2 cellular contexts compared by ENCODE assay signal in genomic region chr16:85520853-85521736, GRCh38.
TF ChIP-seq lines count a peak whose summit lies in the region.

No MANE protein-coding gene starts in this region.

TF ChIP-seq in Ishikawa, 13 proteins besides CTCF, POLR2A, EP300 and RAD21 (continued from another document):
- TF ChIP-seq USF1 (IDR thresholded peaks at IDR 0.05) (peak; percentile 49; the same call in 1 of the 2 replicates), FOXM1 (IDR thresholded peaks at IDR 0.05; ENCODE audit: borderline replicate concordance, low read depth) (no peak), TCF12 (IDR thresholded peaks at IDR 0.05; ENCODE audit: low read depth) (peak; percentile 95), REST (IDR thresholded peaks at IDR 0.05; ENCODE audit: low read depth) (no peak)

TF ChIP-seq in H1, 55 proteins besides CTCF, POLR2A, EP300 and RAD21 (continued from another document):
- TF ChIP-seq GTF2F1 (IDR thresholded peaks at IDR 0.05; ENCODE audit: borderline replicate concordance, low read depth, low read length) (no peak), MAFK (IDR thresholded peaks at IDR 0.05; ENCODE audit: low read depth, low read length) (no peak), FOSL1 (IDR thresholded peaks at IDR 0.05; ENCODE audit: insufficient read depth, low read depth, low read length) (no peak), CREB1 (IDR thresholded peaks at IDR 0.05) (no peak), PHF8 (conservative IDR thresholded peaks at IDR 0.05; ENCODE audit: low read depth, low read length) (no peak)
TF ChIP-seq in H1: peak in this region for 0.
